In the genomic region with DNA sequence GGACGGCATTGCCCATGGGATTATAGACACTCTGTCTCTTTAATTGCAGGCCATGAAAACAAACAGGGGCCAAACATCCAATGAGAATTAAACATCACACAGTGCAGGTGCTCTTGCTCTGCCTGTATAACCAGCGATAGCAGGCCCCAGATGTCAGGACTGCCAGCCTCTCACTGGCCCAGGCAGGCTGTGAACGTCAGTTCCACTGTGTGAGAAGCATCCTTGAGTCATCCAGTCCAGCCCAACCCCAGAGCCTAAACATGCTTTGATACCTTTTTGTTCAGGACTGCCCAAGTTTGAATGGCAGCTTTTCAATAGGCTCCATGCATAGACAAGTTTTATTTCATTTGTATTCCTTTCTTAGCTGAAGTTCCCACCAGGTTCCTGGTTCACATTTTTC, we compare ENCODE assay signal across 17 cellular contexts.
DNase-seq lines count a peak whose midpoint lies in the region; ATAC-seq and TF ChIP-seq lines count a peak whose summit lies in the region.
"Had no signal": no experiment of that assay in that cellular context is flagged by ENCODE, and none has a peak within 500 bp of the region (broad histone marks: within the 10 kb centered on the region; RNA-seq: fewer than 3 reads in every experiment).

No MANE protein-coding gene starts in this region.

- H3K36me3 ChIP-seq in mammary epithelial cell (ENCODE audit: insufficient read depth, low read length) (no peaks in the 10 kb centered on the region), breast epithelium (no peaks in the 10 kb centered on the region), esophagus (ENCODE audit: control insufficient read depth in 2 of 2, insufficient read depth in 2 of 2, low read length in 1 of 2) (no peaks in the 10 kb centered on the region)
- H3K36me3 ChIP-seq: BE2C had no signal

- H3K27me3 ChIP-seq in mammary epithelial cell (ENCODE audit: insufficient read depth, low read length) (no peaks in the 10 kb centered on the region), breast epithelium (no peaks in the 10 kb centered on the region), esophagus (ENCODE audit: control insufficient read depth in 1 of 2, insufficient read depth in 2 of 2, low read length in 2 of 2) (no peaks in the 10 kb centered on the region)
- H3K27me3 ChIP-seq: BE2C had no signal

- intact Hi-C loops in mammary epithelial cell (cut with micrococcal nuclease) (no loop called here), breast epithelium (cut with DNase I; ENCODE audit: low total_unique reads) (no loop called here)

- peaks cover 9% of the 10 kb centered on the region for H3K79me2 ChIP-seq in mammary epithelial cell (ENCODE audit: insufficient read depth, low read length)

- H3K4me2 ChIP-seq in mammary epithelial cell (ENCODE audit: insufficient read depth, low read depth, low read length): no peak overlapping the region
- H3K4me2 ChIP-seq: GM23338, PC-9 had no signal

- no peak overlapping the region for H2AFZ ChIP-seq in mammary epithelial cell (ENCODE audit: low read depth, low read length)
- H2AFZ ChIP-seq: GM23338, PC-9 had no signal

- H4K20me1 ChIP-seq in mammary epithelial cell (ENCODE audit: insufficient read depth, low read length): no peaks in the 10 kb centered on the region

- no TSS peak for BruUV-seq in mammary epithelial cell (replicated peaks; lab: Mats Ljungman, UMichigan)

- TF ChIP-seq POLR2A in breast epithelium (IDR thresholded peaks at IDR 0.05): no peak

- DNase-seq in mammary epithelial cell (peak; percentile 73), breast epithelium (ENCODE audit: low spot score in 2 of 2) (no peak), RWPE1 (ENCODE audit: low spot score) (peak; percentile 20), hippocampal formation (lab: John Stamatoyannopoulos, UW) (no peak), HuH-7.5 (ENCODE audit: low spot score) (no peak)
- DNase-seq: BE2C; CD8-positive, alpha-beta T cell; EL; NCI-H1694; NCI-H524 treated with DMSO at 0.1 percent for 48 hours; PC-9; Right ventricle myocardium superior had no signal

- WGBS in mammary epithelial cell (ENCODE audit: low coverage, missing lambda C conversion rate): 73% methylated on average over 3 of the region's 3 CpGs
- WGBS in esophagus, 2 donors: 50 to 58% methylated on average over 3 of the region's 3 CpGs

- in situ Hi-C loops in mammary epithelial cell (cut with MboI; ENCODE audit: low sequenced_read_pairs in 2 of 2): no loop called here

- CTCF ChIA-PET in mammary epithelial cell (lab: Charles Lee; ENCODE audit: low non-redundant PET) (no interaction called here), RWPE1 (lab: Yijun Ruan, JAX) (interaction anchor here (0.6 kb wide), 1 partner anchor 38 kb away, joined by 4 read pairs; no protein-coding TSS in a partner anchor)

- H3K9me3 ChIP-seq in mammary epithelial cell (replicated peaks; ENCODE audit: insufficient read depth, low read length) (no peaks in the 10 kb centered on the region), breast epithelium (no peaks in the 10 kb centered on the region), esophagus (ENCODE audit: control insufficient read depth in 2 of 2, insufficient read depth in 1 of 2, low read depth in 1 of 2, low read length in 1 of 2) (no peaks in the 10 kb centered on the region)
- H3K9me3 ChIP-seq: BE2C had no signal

- ATAC-seq in HG02798 (IDR thresholded peaks at IDR 0.05; ENCODE audit: poor library complexity, unreplicated experiment): no peak
- ATAC-seq: CD8-positive, alpha-beta T cell; GM23338; K562 had no signal

- no peak overlapping the region for H3K9ac ChIP-seq in mammary epithelial cell (ENCODE audit: insufficient read depth, low read length)

- dilution Hi-C loops in mammary epithelial cell (cut with HindIII; ENCODE audit: low sequenced_read_pairs): no loop called here

- no peaks in the 10 kb centered on the region for H3K4me1 ChIP-seq in mammary epithelial cell (ENCODE audit: insufficient read depth, low read length)
- H3K4me1 ChIP-seq in breast epithelium: no peaks in the 10 kb centered on the region
- peaks cover 0 to 13% of the 10 kb centered on the region in 2 donors for H3K4me1 ChIP-seq in esophagus (ENCODE audit: control insufficient read depth in 2 of 2, insufficient read depth in 2 of 2, low read length in 1 of 2)
- H3K4me1 ChIP-seq: BE2C had no signal

- TF ChIP-seq CTCF in mammary epithelial cell (conservative IDR thresholded peaks at IDR 0.05 in 1 of 2, IDR thresholded peaks at IDR 0.05 in 1 of 2; ENCODE audit: extremely low read depth in 1 of 2, insufficient read depth in 1 of 2, low read depth in 1 of 2, low read length in 2 of 2) (no peak), breast epithelium (IDR thresholded peaks at IDR 0.05) (no peak), RWPE1 (conservative IDR thresholded peaks at IDR 0.05; ENCODE audit: low read depth) (no peak)

- H3K27ac ChIP-seq in mammary epithelial cell (ENCODE audit: insufficient read depth, low read depth, low read length) (no peak overlapping the region), breast epithelium (no peak overlapping the region), RWPE1 (no peak overlapping the region), esophagus (ENCODE audit: low read depth in 2 of 2, low read length in 1 of 2) (peak overlapping the region; percentile 21 to 52)
- H3K27ac ChIP-seq: HL-60, PC-9 had no signal

- POLR2A ChIA-PET in RWPE1 (lab: Yijun Ruan, JAX; ENCODE audit: low non-redundant PET): no interaction called here

- H3K4me3 ChIP-seq in mammary epithelial cell (replicated peaks in 1 of 3; ENCODE audit: insufficient read depth in 1 of 3, low read depth in 2 of 3, low read length in 3 of 3) (no peak overlapping the region), breast epithelium (no peak overlapping the region), esophagus (ENCODE audit: low read depth in 1 of 2, low read length in 2 of 2) (no peak overlapping the region)
- H3K4me3 ChIP-seq: GM23338, K562, PC-9 had no signal

Comparison
In these comparisons a context has a peak if more than half of its experiments do, and no peak if none do; other contexts are left out.
1. DNase-seq: peak in mammary epithelial cell (single experiment) and RWPE1 (single experiment); none in breast epithelium (0 of 2), hippocampal formation (0 of 2) and HuH-7.5 (single experiment).
2. H3K27ac ChIP-seq: peak in esophagus (2 of 2); none in mammary epithelial cell (single experiment), breast epithelium (0 of 2) and RWPE1 (single experiment).